ENCODE assay signal across 9 cellular contexts in the genomic region with DNA sequence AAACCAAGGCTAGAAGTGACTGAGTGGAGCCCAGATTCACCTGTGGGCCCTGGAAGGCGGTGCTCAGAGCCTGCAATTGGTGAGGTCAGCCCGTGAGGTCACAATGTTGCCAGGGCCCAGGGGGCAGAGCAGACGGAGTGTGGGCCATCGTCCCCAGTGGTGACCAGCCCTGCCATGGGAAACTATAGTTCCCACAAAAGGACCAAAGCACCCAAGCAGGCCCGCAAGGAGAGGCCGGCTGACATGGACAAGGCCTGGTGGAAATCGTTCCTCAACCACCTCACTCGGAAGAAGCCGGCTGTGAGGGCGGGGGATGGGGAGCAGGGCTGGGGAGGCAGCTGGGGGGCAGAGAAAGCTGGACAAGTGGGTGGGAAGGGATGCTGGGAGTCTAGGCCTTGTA. TPM values are rescaled to one million over a fixed set of nuclear protein-coding genes. Genes with fewer than 3 reads are reported as not detected.
DNase-seq lines count a peak whose midpoint lies in the region; ATAC-seq and TF ChIP-seq lines count a peak whose summit lies in the region.
"Had no signal": no experiment of that assay in that cellular context is flagged by ENCODE, and none has a peak within 500 bp of the region (broad histone marks: within the 10 kb centered on the region; RNA-seq: fewer than 3 reads in every experiment).

A gene (plus strand): TSS at position 156 of the 400 bp plus-strand sequence. CDS start 19 bp downstream, at position 175.

- intact Hi-C loops in ovary (cut with DNase I) = loop anchor here in 1 of 4 donors (10.0 kb wide), 1 partner anchor 73 kb away; a partner anchor contains a TSS

- no peaks in the 10 kb centered on the region for H3K9me3 ChIP-seq in CD8-positive, alpha-beta memory T cell (ENCODE audit: low read length)
- no peaks in the 10 kb centered on the region for H3K9me3 ChIP-seq in esophagus (ENCODE audit: control insufficient read depth in 2 of 2, insufficient read depth in 1 of 2, low read depth in 1 of 2, low read length in 1 of 2)
- H3K9me3 ChIP-seq in ovary = no peaks in the 10 kb centered on the region

- peak within 1 kb of the TSS; percentile 89 for H3K27ac ChIP-seq in CD8-positive, alpha-beta memory T cell (ENCODE audit: low read depth, low read length)
- peak within 1 kb of the TSS; percentile 88 for H3K27ac ChIP-seq in RWPE1
- peak within 1 kb of the TSS; percentile 91 to 92 for H3K27ac ChIP-seq in esophagus (ENCODE audit: low read depth in 2 of 2, low read length in 1 of 2)
- H3K27ac ChIP-seq in ovary = peak within 1 kb of the TSS in 1 of 2 donors; percentile 88

- H3K27me3 Mint-ChIP-seq in CD8-positive, alpha-beta memory T cell = no peaks in the 10 kb centered on the region

- TF ChIP-seq EP300 in ovary (IDR thresholded peaks at IDR 0.05) = no peak

- H3K27ac Mint-ChIP-seq in CD8-positive, alpha-beta memory T cell = peak within 1 kb of the TSS; percentile 77 to 97 (median 90)

- H3K36me3 Mint-ChIP-seq in CD8-positive, alpha-beta memory T cell = peaks cover 0 to 8% (median 0%) of the 10 kb centered on the region in 3 donors

- H3K4me1 ChIP-seq in CD8-positive, alpha-beta memory T cell (ENCODE audit: insufficient read depth, low read length) = peaks cover 25% of the 10 kb centered on the region
- H3K4me1 ChIP-seq in esophagus (ENCODE audit: control insufficient read depth in 2 of 2, insufficient read depth in 2 of 2, low read length in 1 of 2) (peaks cover 2 to 19% of the 10 kb centered on the region in 2 donors), ovary (ENCODE audit: insufficient read depth) (peaks cover 9% of the 10 kb centered on the region)

- H3K4me3 Mint-ChIP-seq in CD8-positive, alpha-beta memory T cell = peak within 1 kb of the TSS; percentile 81 to 93 (median 85)

- no peaks in the 10 kb centered on the region for H3K9me3 Mint-ChIP-seq in CD8-positive, alpha-beta memory T cell

- TF ChIP-seq CTCF in RWPE1 (conservative IDR thresholded peaks at IDR 0.05; ENCODE audit: low read depth) = no peak
- no peak for TF ChIP-seq CTCF in ovary (IDR thresholded peaks at IDR 0.05)

- no peak for TF ChIP-seq POLR2A in ovary (IDR thresholded peaks at IDR 0.05)

- POLR2A ChIA-PET in CD8-positive, alpha-beta memory T cell (lab: Charles Lee) = interaction anchor here (0.5 to 1.6 kb wide), 2 partner anchors 104 to 450 kb away, joined by 3 to 7 read pairs; a partner anchor contains a TSS
- POLR2A ChIA-PET in RWPE1 (lab: Yijun Ruan, JAX; ENCODE audit: low non-redundant PET) = no interaction called here

- 92 to 94% methylated on average over 10 of the region's 10 CpGs for WGBS in esophagus, 2 donors
- WGBS in ovary, 3 donors = 90 to 93% (median 91%) methylated on average over 10 of the region's 10 CpGs

- H3K4me3 ChIP-seq in CD8-positive, alpha-beta memory T cell (ENCODE audit: low read length) = peak within 1 kb of the TSS; percentile 73
- peak within 1 kb of the TSS; percentile 75 to 82 for H3K4me3 ChIP-seq in esophagus (ENCODE audit: low read depth in 1 of 2, low read length in 2 of 2)
- peak within 1 kb of the TSS; percentile 64 for H3K4me3 ChIP-seq in ovary

- DNase-seq in CD8-positive, alpha-beta memory T cell = no peak
- no peak for DNase-seq in RWPE1 (ENCODE audit: low spot score)
- peak; percentile 11 to 51 (median 40) for DNase-seq in ovary
- no peak for DNase-seq in NCI-H2029 (lab: John Stamatoyannopoulos, UW)
- no peak for DNase-seq in DMS53 (lab: John Stamatoyannopoulos, UW)
- no peak for DNase-seq in NCI-H226
- DNase-seq: occipital lobe had no signal

- H3K27me3 ChIP-seq in CD8-positive, alpha-beta memory T cell (ENCODE audit: insufficient read depth, low read length, poor library complexity, severe bottlenecking) = no peaks in the 10 kb centered on the region
- H3K27me3 ChIP-seq in esophagus (ENCODE audit: control insufficient read depth in 1 of 2, insufficient read depth in 2 of 2, low read length in 2 of 2) (no peaks in the 10 kb centered on the region), ovary (no peaks in the 10 kb centered on the region)

- CTCF ChIA-PET in CD8-positive, alpha-beta memory T cell (lab: Charles Lee) = interaction anchor here (1.1 to 7.2 kb wide), 2 partner anchors 10 to 17 kb away, joined by 4 to 87 read pairs; no protein-coding TSS in a partner anchor
- CTCF ChIA-PET in RWPE1 (lab: Yijun Ruan, JAX) = interaction anchor here (3.6 kb wide), 1 partner anchor 9 kb away, joined by 16 read pairs; no protein-coding TSS in a partner anchor

- H3K36me3 ChIP-seq in CD8-positive, alpha-beta memory T cell (ENCODE audit: insufficient read depth, low read length) = no peaks in the 10 kb centered on the region
- H3K36me3 ChIP-seq in esophagus (ENCODE audit: control insufficient read depth in 2 of 2, insufficient read depth in 2 of 2, low read length in 1 of 2) (peaks cover 4 to 15% of the 10 kb centered on the region in 2 donors), ovary (no peaks in the 10 kb centered on the region)

- peaks cover 31 to 42% (median 31%) of the 10 kb centered on the region in 3 donors for H3K4me1 Mint-ChIP-seq in CD8-positive, alpha-beta memory T cell

- ATAC-seq in HG03521 (IDR thresholded peaks at IDR 0.05; ENCODE audit: unreplicated experiment) = no peak

RNA-seq across cellular contexts. Expression of the gene that starts here (rescaled TPM):
- total RNA-seq in CD8-positive, alpha-beta memory T cell = under 1 TPM; 0.16 to 0.24 TPM
- not detected for polyA plus RNA-seq in CD8-positive, alpha-beta memory T cell
- polyA plus RNA-seq in esophagus = under 1 TPM; 0.02 to 0.04 TPM
- under 1 TPM in 1 of 7 donors, not detected in 6; 0.46 TPM for total RNA-seq in ovary
- under 1 TPM in 1 of 2 donors, not detected in 1; 0.05 TPM for polyA plus RNA-seq in ovary
- total RNA-seq: occipital lobe had no signal

Comparison
In these comparisons a context has a peak if more than half of its experiments do, and no peak if none do; other contexts are left out.
1. Peak in DNase-seq and H3K4me3 ChIP-seq in ovary; RNA of the gene not detected or under 1 TPM.